ENCODE assay signal across 19 cellular contexts in genomic region chr12:47884501-47884900, GRCh38. TPM values are rescaled to one million over a fixed set of nuclear protein-coding genes. Genes with fewer than 3 reads are reported as not detected.
DNase-seq lines count a peak whose midpoint lies in the region; ATAC-seq, FAIRE-seq and TF ChIP-seq lines count a peak whose summit lies in the region.
"Had no signal": no experiment of that assay in that cellular context is flagged by ENCODE, and none has a peak within 500 bp of the region (broad histone marks: within the 10 kb centered on the region; RNA-seq: fewer than 3 reads in every experiment).

No MANE protein-coding gene starts in this region.

- no peak for DNase-seq in T-helper 2 cell treated with Interferon-gamma antibody and Interleukin-4, amounts not matched to agents 5 μg/mL and 100 μg/mL, for 36 hours (ENCODE audit: low spot score)
- DNase-seq in T-helper 2 cell (no peak), T-helper 17 cell (no peak), GM12878 (ENCODE audit: low read depth, low spot score) (no peak), hepatocyte (ENCODE audit: low spot score) (no peak), HT-29 (ENCODE audit: low spot score) (no peak)
- DNase-seq: BE2C, endodermal cell, HFFc6, kidney glomerular epithelial cell, NCI-H1417, NCI-H2107, retina, spleen had no signal

- in situ Hi-C loops in GM12878 (cut with MboI), result no loop called here

- no peak overlapping the region for H3K27ac ChIP-seq in BLaER1 treated with 17β-estradiol and CSF1 and Interleukin-3, amounts not matched to agents 10 nM and 100 nM
- H3K27ac ChIP-seq in GM12878 (ENCODE audit: control insufficient read depth, insufficient read depth), result peak overlapping the region; percentile 67
- H3K27ac ChIP-seq in hepatocyte, result no peak overlapping the region

- peaks cover 0 to 6% (median 0%) of the 10 kb centered on the region in 11 experiments; a peak in 1 of 22 replicates for H3K36me3 ChIP-seq in BLaER1 treated with 17β-estradiol and CSF1 and Interleukin-3, amounts not matched to agents 10 nM and 100 nM
- H3K36me3 ChIP-seq in GM12878 (ENCODE audit: control insufficient read depth in 2 of 2, insufficient read depth in 2 of 2, low read length in 1 of 2), result no peaks in the 10 kb centered on the region
- no peaks in the 10 kb centered on the region for H3K36me3 ChIP-seq in hepatocyte (replicated peaks; ENCODE audit: insufficient read depth, low read depth)
- H3K36me3 ChIP-seq: BE2C, spleen had no signal

- ATAC-seq in T-helper 17 cell (no peak), GM12878 (peak; percentile 6; the same call in 1 of the 3 replicates), HG03139 (IDR thresholded peaks at IDR 0.05; ENCODE audit: unreplicated experiment) (no peak)

- no peak for TF ChIP-seq RAD21 in GM12878 (IDR thresholded peaks at IDR 0.05; ENCODE audit: insufficient read depth, low read depth, low read length)

- SMC1A ChIA-PET in GM12878 (lab: Charles Lee; ENCODE audit: uncharacterized antibody, unreplicated experiment), result interaction anchor here (0.9 to 11.6 kb wide), 13 partner anchors 10 to 76 kb away, joined by 3 to 118 read pairs (median 10); no protein-coding TSS in a partner anchor

- peaks cover 65 to 87% (median 79%) of the 10 kb centered on the region in 10 experiments for H3K4me1 ChIP-seq in BLaER1 treated with 17β-estradiol and CSF1 and Interleukin-3, amounts not matched to agents 10 nM and 100 nM
- H3K4me1 ChIP-seq in GM12878 (ENCODE audit: control insufficient read depth, insufficient read depth, low read length) (peaks cover 59% of the 10 kb centered on the region), hepatocyte (ENCODE audit: insufficient read depth) (peaks cover 3% of the 10 kb centered on the region)
- H3K4me1 ChIP-seq: BE2C had no signal

- no peak for FAIRE-seq in GM12878 (lab: Jason Lieb, UNC)
- FAIRE-seq: A204.1, urothelium cell line had no signal

- H3K4me2 ChIP-seq in BLaER1 treated with 17β-estradiol and CSF1 and Interleukin-3, amounts not matched to agents 10 nM and 100 nM, result peak overlapping the region; percentile 80 to 98 (median 92)
- H3K4me2 ChIP-seq in GM12878 (ENCODE audit: control insufficient read depth, insufficient read depth), result peak overlapping the region; percentile 94
- H3K4me2 ChIP-seq in hepatocyte, result no peak overlapping the region

- H2AFZ ChIP-seq in GM12878 (ENCODE audit: control insufficient read depth, low read depth, low read length), result no peak overlapping the region
- no peak overlapping the region for H2AFZ ChIP-seq in hepatocyte

- H3K9me2 ChIP-seq in hepatocyte (replicated peaks; ENCODE audit: insufficient read depth), result no peaks in the 10 kb centered on the region

- peak overlapping the region; percentile 98 for H3K27ac Mint-ChIP-seq in T-helper 2 cell treated with Interferon-gamma antibody and Interleukin-4, amounts not matched to agents 5 μg/mL and 100 μg/mL, for 36 hours
- peak overlapping the region; percentile 87 for H3K27ac Mint-ChIP-seq in T-helper 17 cell
- H3K27ac Mint-ChIP-seq: endodermal cell, HFFc6 had no signal

- no peak overlapping the region for H3K4me3 ChIP-seq in BLaER1 treated with 17β-estradiol and CSF1 and Interleukin-3, amounts not matched to agents 10 nM and 100 nM
- H3K4me3 ChIP-seq in GM12878 (no peak overlapping the region), hepatocyte (no peak overlapping the region)
- H3K4me3 ChIP-seq: spleen had no signal

- intact Hi-C loops in GM12878 (cut with micrococcal nuclease; ENCODE audit: unreplicated experiment), result no loop called here

- no peak for TF ChIP-seq POLR2A in GM12878 (IDR thresholded peaks at IDR 0.05; ENCODE audit: low read depth, low read length)

- H3K79me2 ChIP-seq in GM12878 (ENCODE audit: control insufficient read depth, insufficient read depth, low read length) (no peaks in the 10 kb centered on the region), hepatocyte (no peaks in the 10 kb centered on the region)

- peaks cover 0 to 43% (median 0%) of the 10 kb centered on the region in 11 experiments; a peak in 3 of 22 replicates for H4K20me1 ChIP-seq in BLaER1 treated with 17β-estradiol and CSF1 and Interleukin-3, amounts not matched to agents 10 nM and 100 nM
- no peaks in the 10 kb centered on the region for H4K20me1 ChIP-seq in GM12878 (ENCODE audit: control insufficient read depth, insufficient read depth)
- no peaks in the 10 kb centered on the region for H4K20me1 ChIP-seq in hepatocyte (ENCODE audit: insufficient read depth, poor library complexity, severe bottlenecking)

- peaks cover 0 to 6% (median 0%) of the 10 kb centered on the region in 11 experiments; a peak in 2 of 22 replicates for H3K27me3 ChIP-seq in BLaER1 treated with 17β-estradiol and CSF1 and Interleukin-3, amounts not matched to agents 10 nM and 100 nM
- H3K27me3 ChIP-seq in GM12878 (replicated peaks in 1 of 2; ENCODE audit: control insufficient read depth in 2 of 2, insufficient read depth in 2 of 2, low read length in 1 of 2) (no peaks in the 10 kb centered on the region), hepatocyte (no peaks in the 10 kb centered on the region)
- H3K27me3 ChIP-seq: BE2C had no signal

- H3K36me3 Mint-ChIP-seq in T-helper 2 cell treated with Interferon-gamma antibody and Interleukin-4, amounts not matched to agents 5 μg/mL and 100 μg/mL, for 36 hours (ENCODE audit: low read depth), result peaks cover 38% of the 10 kb centered on the region
- H3K36me3 Mint-ChIP-seq in T-helper 17 cell (ENCODE audit: low read depth), result peaks cover 2% of the 10 kb centered on the region

- POLR2A ChIA-PET in GM12878 (lab: Charles Lee), result interaction anchor here (0.5 to 2.9 kb wide), 7 partner anchors 10 to 162 kb away, joined by 3 to 22 read pairs (median 7); partner anchors contain the start of gene VDR

- RAD21 ChIA-PET in GM12878 (lab: Charles Lee; ENCODE audit: unreplicated experiment), result interaction anchor here (0.9 to 4.4 kb wide), 15 partner anchors 10 to 180 kb away, joined by 3 to 44 read pairs (median 8); partner anchors contain the start of genes RAPGEF3 and VDR

- WGBS in GM12878 (ENCODE audit: insufficient coverage, insufficient replicate concordance, low lambda C conversion rate, missing lambda C conversion rate), result 32% methylated on average over 3 of the region's 3 CpGs
- 82% methylated on average over 3 of the region's 3 CpGs for WGBS in hepatocyte (ENCODE audit: low lambda C conversion rate, missing lambda C conversion rate)

- H3K4me1 Mint-ChIP-seq in T-helper 2 cell treated with Interferon-gamma antibody and Interleukin-4, amounts not matched to agents 5 μg/mL and 100 μg/mL, for 36 hours (ENCODE audit: low read depth), result peaks cover 82% of the 10 kb centered on the region
- peaks cover 46% of the 10 kb centered on the region for H3K4me1 Mint-ChIP-seq in T-helper 17 cell
- H3K4me1 Mint-ChIP-seq: endodermal cell had no signal

- H3K9me3 Mint-ChIP-seq in T-helper 2 cell treated with Interferon-gamma antibody and Interleukin-4, amounts not matched to agents 5 μg/mL and 100 μg/mL, for 36 hours, result no peaks in the 10 kb centered on the region
- H3K9me3 Mint-ChIP-seq: endodermal cell, HFFc6 had no signal

- CTCF ChIA-PET in GM12878 (lab: Yijun Ruan, JAX), result interaction anchor here (1.2 to 13.0 kb wide), 11 partner anchors 10 to 273 kb away, joined by 3 to 94 read pairs (median 8); no protein-coding TSS in a partner anchor

- TF ChIP-seq EP300 in GM12878 (IDR thresholded peaks at IDR 0.05; ENCODE audit: borderline replicate concordance in 1 of 2, control insufficient read depth in 1 of 2, low read depth in 2 of 2, low read length in 2 of 2), result no peak

- H3K27me3 Mint-ChIP-seq in T-helper 2 cell treated with Interferon-gamma antibody and Interleukin-4, amounts not matched to agents 5 μg/mL and 100 μg/mL, for 36 hours (ENCODE audit: low read depth), result no peaks in the 10 kb centered on the region
- no peaks in the 10 kb centered on the region for H3K27me3 Mint-ChIP-seq in T-helper 17 cell

- TF ChIP-seq CTCF in GM12878 (IDR thresholded peaks at IDR 0.05 in 2 of 3, conservative IDR thresholded peaks at IDR 0.05 in 1 of 3; ENCODE audit: control insufficient read depth in 2 of 3, extremely low read depth in 1 of 3, insufficient read depth in 1 of 3, low read depth in 3 of 3, low read length in 3 of 3) (no peak), hepatocyte (IDR thresholded peaks at IDR 0.05; ENCODE audit: poor library complexity) (no peak)

- no peak overlapping the region for H3K9ac ChIP-seq in BLaER1 treated with 17β-estradiol and CSF1 and Interleukin-3, amounts not matched to agents 10 nM and 100 nM
- peak overlapping the region; percentile 59; the same call in 1 of the 2 replicates for H3K9ac ChIP-seq in GM12878 (ENCODE audit: control insufficient read depth, insufficient read depth, low read length)

- no TSS peak for BruUV-seq in GM12878 (replicated peaks; lab: Mats Ljungman, UMichigan)

- H3K4me3 Mint-ChIP-seq in T-helper 2 cell treated with Interferon-gamma antibody and Interleukin-4, amounts not matched to agents 5 μg/mL and 100 μg/mL, for 36 hours, result peak overlapping the region; percentile 69
- H3K4me3 Mint-ChIP-seq in T-helper 17 cell, result peak overlapping the region; percentile 92
- H3K4me3 Mint-ChIP-seq: endodermal cell, HFFc6 had no signal

- no peaks in the 10 kb centered on the region for H3K9me3 ChIP-seq in BLaER1 treated with 17β-estradiol and CSF1 and Interleukin-3, amounts not matched to agents 10 nM and 100 nM (replicated peaks in 1 of 11)
- H3K9me3 ChIP-seq in T-helper 17 cell (ENCODE audit: control insufficient read depth, low read length, poor library complexity, severe bottlenecking) (no peaks in the 10 kb centered on the region), GM12878 (replicated peaks; ENCODE audit: control insufficient read depth, insufficient read depth, low read length) (no peaks in the 10 kb centered on the region), hepatocyte (ENCODE audit: low read depth) (no peaks in the 10 kb centered on the region)
- H3K9me3 ChIP-seq: BE2C, spleen had no signal

RNA-seq across cellular contexts. Expression of gene VDR, which starts 20.3 kb away (rescaled TPM):
- total RNA-seq in T-helper 17 cell (1 to 10 TPM; 1.8 to 4.5 TPM), GM12878 (2014; rRNA removed) (2.0 and 2.9 TPM in 2 replicates), GM12878 (2014; rRNA removed; fragmentation: Illumina TruSeq; extraction: Trizol) (1.7 TPM in 2 replicates), GM12878 (2021) (3.0 and 3.8 TPM in 2 replicates), hepatocyte (2.6 and 3.2 TPM in 2 replicates)
- 5.2 and 6.8 TPM in 2 replicates for total RNA-seq in GM12878 (2013; cell fraction: nucleolus; rRNA removed)
- 4.1 TPM for polyA plus RNA-seq in GM12878 (2011; ENCODE audit: low read depth)
- polyA plus RNA-seq in GM12878 (2011; rRNA removed) (3.0 and 7.9 TPM in 2 replicates), GM12878 (2014; fragmentation: Illumina TruSeq; extraction: Trizol) (4.2 and 5.0 TPM in 2 replicates), GM12878 (2014; fragmentation: Nextera tagmentation; extraction: Ambion mirVana) (under 1 TPM; 0.27 to 0.75 TPM), GM12878 (2014; rRNA removed) (2.9 and 3.1 TPM in 2 replicates), GM12878 (2016; fragmentation: Nextera tagmentation; extraction: Ambion mirVana) (1 to 10 TPM; 2.7 to 3.5 TPM), hepatocyte (4.9 and 6.1 TPM in 2 replicates)
- 7.6 and 7.7 TPM in 2 replicates for polyA plus RNA-seq in GM12878 (2011; cell fraction: cytosol; rRNA removed)
- polyA plus RNA-seq in GM12878 (2011; cell fraction: nucleus; rRNA removed), result 4.9 and 10.2 TPM in 2 replicates
- 5.7 and 6.8 TPM in 2 replicates for polyA plus RNA-seq in GM12878 (2012)
- polyA minus RNA-seq in GM12878 (2011; rRNA and poly(A)+ RNA removed), result 10.7 and 17.9 TPM in 2 replicates
- 4.1 TPM in 2 replicates for polyA minus RNA-seq in GM12878 (2011; cell fraction: cytosol; rRNA and poly(A)+ RNA removed)
- polyA minus RNA-seq in GM12878 (2011; cell fraction: nucleus; rRNA and poly(A)+ RNA removed), result 3.5 and 6.7 TPM in 2 replicates
- 15.3 and 15.4 TPM in 2 replicates for total RNA-seq in HT-29 (2014; rRNA removed; shearing (Covaris generic))
- total RNA-seq: lung microvascular endothelial cell had no signal
